ENCODE assay signal across 11 cellular contexts in genomic region chr12:26196424-26196722, GRCh38. TPM values are rescaled to one million over a fixed set of nuclear protein-coding genes. Genes with fewer than 3 reads are reported as not detected.
DNase-seq lines count a peak whose midpoint lies in the region; TF ChIP-seq lines count a peak whose summit lies in the region.
"Had no signal": no experiment of that assay in that cellular context is flagged by ENCODE, and none has a peak within 500 bp of the region (broad histone marks: within the 10 kb centered on the region; RNA-seq: fewer than 3 reads in every experiment).

No MANE protein-coding gene starts in this region.

- H3K36me3 ChIP-seq in SK-N-SH (replicated peaks in 1 of 2; ENCODE audit: control insufficient read depth in 1 of 2, insufficient read depth in 2 of 2, low read length in 1 of 2) (no peaks in the 10 kb centered on the region), osteoblast (ENCODE audit: insufficient read depth, low read length) (no peaks in the 10 kb centered on the region)

- H2AFZ ChIP-seq in SK-N-SH (ENCODE audit: low read depth): peak overlapping the region; percentile 77
- H2AFZ ChIP-seq in osteoblast (ENCODE audit: low read length): peak overlapping the region; percentile 99

- no peaks in the 10 kb centered on the region for H3K79me2 ChIP-seq in SK-N-SH (ENCODE audit: insufficient read depth)
- H3K79me2 ChIP-seq in osteoblast (ENCODE audit: insufficient read depth, low read length): no peaks in the 10 kb centered on the region

- TF ChIP-seq EP300 in SK-N-SH (IDR thresholded peaks at IDR 0.05; ENCODE audit: borderline replicate concordance in 1 of 2, low read depth in 1 of 2, low read length in 1 of 2): no peak

- POLR2A ChIA-PET in SK-N-SH (lab: Yijun Ruan, JAX): no interaction called here

- H4K20me1 ChIP-seq in SK-N-SH (ENCODE audit: insufficient read depth) (no peaks in the 10 kb centered on the region), osteoblast (ENCODE audit: insufficient read depth, low read length) (no peaks in the 10 kb centered on the region)

- H3K27ac ChIP-seq in SK-N-SH (ENCODE audit: low read depth in 2 of 2, low read length in 1 of 2) (peak overlapping the region; percentile 66 to 73), osteoblast (ENCODE audit: low read depth, low read length) (peak overlapping the region; percentile 80)

- 93% methylated on average over 5 of the region's 5 CpGs for WGBS in SK-N-SH (ENCODE audit: low lambda C conversion rate)

- TF ChIP-seq RAD21 in SK-N-SH (IDR thresholded peaks at IDR 0.05; ENCODE audit: low read length): no peak

- H3K9ac ChIP-seq in SK-N-SH: peak overlapping the region; percentile 65

- H3K27me3 ChIP-seq in SK-N-SH (ENCODE audit: insufficient read depth) (no peaks in the 10 kb centered on the region), osteoblast (ENCODE audit: insufficient read depth, low read length) (no peaks in the 10 kb centered on the region)

- H3K4me3 ChIP-seq in AG09309 (ENCODE audit: control insufficient read depth, low read depth, low read length) (peak overlapping the region; percentile 55), SK-N-SH (ENCODE audit: low read depth in 2 of 2, low read length in 1 of 2) (peak overlapping the region; percentile 56 to 57; a peak in 3 of 4 replicates), fibroblast of the aortic adventitia (ENCODE audit: low read depth, low read length) (peak overlapping the region; percentile 63), osteoblast (ENCODE audit: insufficient read depth, low read length) (peak overlapping the region; percentile 83)
- H3K4me3 ChIP-seq: K562 had no signal

- no peaks in the 10 kb centered on the region for H3K9me3 ChIP-seq in SK-N-SH
- no peaks in the 10 kb centered on the region for H3K9me3 ChIP-seq in osteoblast (ENCODE audit: low read depth, low read length)

- no peaks in the 10 kb centered on the region for H3K9me2 ChIP-seq in SK-N-SH

- TF ChIP-seq CTCF in AG09309 (IDR thresholded peaks at IDR 0.05; ENCODE audit: control insufficient read depth, insufficient read depth, low read depth, low read length, missing control alignments) (no peak), SK-N-SH (IDR thresholded peaks at IDR 0.05) (no peak), fibroblast of the aortic adventitia (IDR thresholded peaks at IDR 0.05; ENCODE audit: insufficient read depth, low read length) (no peak), osteoblast (IDR thresholded peaks at IDR 0.05; ENCODE audit: extremely low read depth, low read depth, low read length) (no peak)

- no peaks in the 10 kb centered on the region for H3F3A ChIP-seq in SK-N-SH (replicated peaks; ENCODE audit: insufficient read depth)

- CTCF ChIA-PET in SK-N-SH (lab: Yijun Ruan, JAX): interaction anchor here (1.3 to 1.4 kb wide), 2 partner anchors 9 to 21 kb away, joined by 3 to 4 read pairs; no protein-coding TSS in a partner anchor

- H3K4me1 ChIP-seq in SK-N-SH (ENCODE audit: control insufficient read depth in 1 of 2, insufficient read depth in 2 of 2, low read depth in 1 of 2, low read length in 1 of 2): peaks cover 9 to 25% of the 10 kb centered on the region in 2 experiments; a peak in 3 of 4 replicates
- peaks cover 37% of the 10 kb centered on the region for H3K4me1 ChIP-seq in osteoblast (ENCODE audit: insufficient read depth, low read length)

- DNase-seq in AG09309 (ENCODE audit: low read depth): no peak
- peak; percentile 16 for DNase-seq in SK-N-SH
- no peak for DNase-seq in fibroblast of the aortic adventitia (ENCODE audit: low read depth)
- DNase-seq in osteoblast (ENCODE audit: insufficient read length, low spot score, missing footprints): no peak
- no peak for DNase-seq in HuH-7 (ENCODE audit: low spot score)
- DNase-seq in activated CD4-positive, CD25-positive, alpha-beta regulatory T cell (lab: John Stamatoyannopoulos, UW): no peak
- DNase-seq in NCI-H345 treated with DMSO at 0.1 percent for 48 hours (lab: John Stamatoyannopoulos, UW; ENCODE audit: unreplicated experiment): no peak
- DNase-seq in activated CD8-positive, alpha-beta memory T cell treated with anti-CD3 and anti-CD28 coated beads for 24 hours: no peak
- DNase-seq: activated naive CD4-positive, alpha-beta T cell treated with anti-CD3 and anti-CD28 coated beads, Interleukin-2, amount 50 U/mL, for 16 hours; stimulated activated naive CD8-positive, alpha-beta T cell treated with anti-CD3 and anti-CD28 coated beads, Interleukin-15, amount 100 ng/mL, for 72 hours had no signal

- H3K4me2 ChIP-seq in SK-N-SH: peak overlapping the region; percentile 89
- H3K4me2 ChIP-seq in osteoblast (ENCODE audit: insufficient read depth, low read length): peak overlapping the region; percentile 96

TF ChIP-seq in SK-N-SH, 30 proteins besides CTCF, POLR2A, EP300 and RAD21:
- TF ChIP-seq MAX (IDR thresholded peaks at IDR 0.05; ENCODE audit: low read depth) (no peak), PBX3 (IDR thresholded peaks at IDR 0.05) (no peak), EZH2phosphoT487 (IDR thresholded peaks at IDR 0.05; ENCODE audit: borderline replicate concordance, low read depth) (no peak), TAF1 (IDR thresholded peaks at IDR 0.05; ENCODE audit: borderline replicate concordance, low read depth, low read length) (no peak; the same call in 1 of the 2 replicates), FOXJ3 (CRISPR knock-in tag; IDR thresholded peaks at IDR 0.05) (no peak), MXI1 (IDR thresholded peaks at IDR 0.05; ENCODE audit: low read depth, low read length) (no peak), USF2 (IDR thresholded peaks at IDR 0.05; ENCODE audit: borderline replicate concordance, low read depth, low read length) (no peak), RXRA (IDR thresholded peaks at IDR 0.05; ENCODE audit: borderline replicate concordance, low read depth) (no peak), RCOR1 (IDR thresholded peaks at IDR 0.05; ENCODE audit: low read length) (no peak), GABPA (IDR thresholded peaks at IDR 0.05; ENCODE audit: low read depth) (no peak), USF1 (IDR thresholded peaks at IDR 0.05; ENCODE audit: borderline replicate concordance, low read depth) (no peak), FOXM1 (IDR thresholded peaks at IDR 0.05; ENCODE audit: low read depth) (no peak), SMC3 (IDR thresholded peaks at IDR 0.05; ENCODE audit: low read depth, low read length) (no peak), ZBTB33 (IDR thresholded peaks at IDR 0.05; ENCODE audit: borderline replicate concordance, low read depth) (no peak), TCF12 (IDR thresholded peaks at IDR 0.05) (no peak), GATA2 (CRISPR knock-in tag; IDR thresholded peaks at IDR 0.05) (no peak), TEAD4 (IDR thresholded peaks at IDR 0.05; ENCODE audit: borderline replicate concordance, insufficient read depth) (no peak)

RNA-seq across cellular contexts. Expression of gene SSPN, which starts 1.0 kb away (rescaled TPM):
- polyA plus RNA-seq in SK-N-SH (2012; rRNA removed): 5.9 and 11.7 TPM in 2 replicates
- polyA plus RNA-seq in SK-N-SH (2012; cell fraction: cytosol; rRNA removed): 7.9 and 9.7 TPM in 2 replicates
- polyA plus RNA-seq in SK-N-SH (2012; cell fraction: nucleus; rRNA removed): 5.4 and 7.4 TPM in 2 replicates
- 9.3 and 23.0 TPM in 2 replicates for total RNA-seq in fibroblast of the aortic adventitia (ENCODE audit: low replicate concordance)
- 9.8 and 18.9 TPM in 2 replicates for total RNA-seq in osteoblast
- polyA plus RNA-seq: K562 had no signal
